1 cellular context compared by ENCODE assay signal in genomic region chr10:119896061-119896655, GRCh38.
TF ChIP-seq lines count a peak whose summit lies in the region.

No MANE protein-coding gene starts in this region.

TF ChIP-seq in HepG2, 621 proteins besides CTCF, POLR2A, EP300 and RAD21 (continued from another document):
- TF ChIP-seq TGIF2 (CRISPR knock-in tag; IDR thresholded peaks at IDR 0.05) (peak; percentile 68), NCOR1 (IDR thresholded peaks at IDR 0.05; ENCODE audit: borderline replicate concordance, low read length) (peak; percentile 33; the same call in 1 of the 2 replicates), ZNF225 (CRISPR knock-in tag; IDR thresholded peaks at IDR 0.05) (no peak)
